8 cellular contexts compared by ENCODE assay signal in the genomic region with DNA sequence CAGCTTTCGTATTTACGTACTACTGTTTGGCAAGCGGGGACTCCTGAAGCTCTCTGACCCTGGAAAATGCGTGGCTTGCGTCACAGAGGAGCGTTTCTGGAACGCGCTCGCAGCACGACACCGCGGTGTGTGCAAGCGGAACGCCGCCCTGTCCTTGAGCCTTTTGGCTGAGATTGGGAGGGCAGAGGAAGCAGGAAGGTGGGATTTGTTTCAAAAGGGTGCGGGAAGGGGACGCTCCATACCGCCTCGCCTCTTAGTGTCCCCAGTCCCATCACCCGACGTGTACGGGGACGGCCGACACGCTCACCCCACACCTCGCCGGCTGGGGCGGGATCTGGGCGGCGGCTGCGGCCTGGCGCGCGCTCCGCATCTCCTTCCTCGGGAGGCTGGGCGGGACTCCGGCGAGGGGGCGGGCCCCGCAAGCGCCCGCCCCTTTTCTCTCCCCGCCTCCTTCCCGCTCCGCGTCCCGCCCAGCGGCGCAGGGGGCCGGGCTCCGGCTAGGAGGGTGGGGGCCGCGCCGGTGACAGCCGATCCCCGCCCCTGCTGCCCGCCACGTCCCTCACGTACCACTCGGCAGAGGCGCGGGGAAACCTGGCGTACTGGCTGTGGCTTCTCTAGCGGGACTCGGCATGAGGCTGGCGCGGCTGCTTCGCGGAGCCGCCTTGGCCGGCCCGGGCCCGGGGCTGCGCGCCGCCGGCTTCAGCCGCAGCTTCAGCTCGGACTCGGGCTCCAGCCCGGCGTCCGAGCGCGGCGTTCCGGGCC. TPM values are rescaled to one million over a fixed set of nuclear protein-coding genes. Genes with fewer than 3 reads are reported as not detected.
A peak's percentile ranks its signal among the peaks of the same experiment; 100 is the strongest.
DNase-seq lines count a peak whose midpoint lies in the region; ATAC-seq and TF ChIP-seq lines count a peak whose summit lies in the region.

A gene (plus strand): TSS at position 569 of the 762 bp plus-strand sequence. CDS start 61 bp downstream, at position 630.

- H3K4me3 ChIP-seq in BLaER1 (peak within 1 kb of the TSS; percentile 98), left lung (peak within 1 kb of the TSS; percentile 98)

- peaks cover 39% of the 10 kb centered on the region for H3K36me3 ChIP-seq in BLaER1
- peaks cover 0 to 15% of the 10 kb centered on the region in 2 donors for H3K36me3 ChIP-seq in left lung

- no peak for TF ChIP-seq CTCF in left lung (IDR thresholded peaks at IDR 0.05)

- H4K20me1 ChIP-seq in BLaER1, result peaks cover 10% of the 10 kb centered on the region; the same call in 1 of the 2 replicates

- peaks cover 51% of the 10 kb centered on the region for H3K4me1 Mint-ChIP-seq in activated CD4-positive, alpha-beta T cell treated with anti-CD3 and anti-CD28 coated beads, Interleukin-2, amount 10 ng/mL, durations not matched to agents 7 days and 5 days

- POLR2A ChIA-PET in activated CD4-positive, alpha-beta T cell treated with anti-CD3 and anti-CD28 coated beads, Interleukin-2, amount 10 ng/mL, durations not matched to agents 7 days and 5 days (lab: Charles Lee), result interaction anchor here (0.5 kb wide), 1 partner anchor 15 kb away, joined by 8 read pairs; no protein-coding TSS in a partner anchor

- H3K27ac Mint-ChIP-seq in activated CD4-positive, alpha-beta T cell treated with anti-CD3 and anti-CD28 coated beads, Interleukin-2, amount 10 ng/mL, durations not matched to agents 7 days and 5 days, result peak within 1 kb of the TSS; percentile 93

- H3K4me1 ChIP-seq in BLaER1 (peaks cover 52% of the 10 kb centered on the region), left lung (peaks cover 0 to 24% of the 10 kb centered on the region in 2 donors)

- H3K4me2 ChIP-seq in BLaER1, result peak within 1 kb of the TSS; percentile 86

- peaks cover 37% of the 10 kb centered on the region for H3K36me3 Mint-ChIP-seq in activated CD4-positive, alpha-beta T cell treated with anti-CD3 and anti-CD28 coated beads, Interleukin-2, amount 10 ng/mL, durations not matched to agents 7 days and 5 days (ENCODE audit: low read depth)

- DNase-seq in NCI-H526 treated with DMSO at 0.1 percent for 48 hours (lab: John Stamatoyannopoulos, UW) (peak; percentile 84), cortex of kidney (lab: John Stamatoyannopoulos, UW) (peak; percentile 90), left lung (peak; percentile 93 to 99)
- peak; percentile 91 for DNase-seq in activated CD4-positive, alpha-beta T cell treated with anti-CD3 and anti-CD28 coated beads, Interleukin-2, amount 10 ng/mL, durations not matched to agents 7 days and 5 days
- DNase-seq in stimulated activated CD4-positive, alpha-beta T cell treated with anti-CD3 and anti-CD28 coated beads, Interleukin-2, amount 100 ng/mL, for 48 hours, result peak; percentile 86 to 89

- H3K27ac ChIP-seq in BLaER1, result peak within 1 kb of the TSS; percentile 89
- peak within 1 kb of the TSS; percentile 91 to 94 for H3K27ac ChIP-seq in left lung

- intact Hi-C loops in left lung (cut with DNase I), result no loop called here

- peak within 1 kb of the TSS; percentile 87 for H3K4me3 Mint-ChIP-seq in activated CD4-positive, alpha-beta T cell treated with anti-CD3 and anti-CD28 coated beads, Interleukin-2, amount 10 ng/mL, durations not matched to agents 7 days and 5 days

- H3K9me3 ChIP-seq in BLaER1 (no peaks in the 10 kb centered on the region), left lung (no peaks in the 10 kb centered on the region)

- H3K27me3 Mint-ChIP-seq in activated CD4-positive, alpha-beta T cell treated with anti-CD3 and anti-CD28 coated beads, Interleukin-2, amount 10 ng/mL, durations not matched to agents 7 days and 5 days, result peaks cover 25% of the 10 kb centered on the region

- CTCF ChIA-PET in activated CD4-positive, alpha-beta T cell treated with anti-CD3 and anti-CD28 coated beads, Interleukin-2, amount 10 ng/mL, durations not matched to agents 7 days and 5 days (lab: Charles Lee), result no interaction called here

- peak; percentile 95 for ATAC-seq in GM19324 (IDR thresholded peaks at IDR 0.05; ENCODE audit: low FRiP score, unreplicated experiment)
- peak; percentile 78 for ATAC-seq in HG03460 (IDR thresholded peaks at IDR 0.05; ENCODE audit: unreplicated experiment)
- peak; percentile 98 for ATAC-seq in left lung

- peak within 1 kb of the TSS; percentile 90 for H3K9ac ChIP-seq in BLaER1

- no peaks in the 10 kb centered on the region for H3K9me3 Mint-ChIP-seq in activated CD4-positive, alpha-beta T cell treated with anti-CD3 and anti-CD28 coated beads, Interleukin-2, amount 10 ng/mL, durations not matched to agents 7 days and 5 days

- H3K27me3 ChIP-seq in BLaER1 (no peaks in the 10 kb centered on the region), left lung (no peaks in the 10 kb centered on the region)

RNA-seq across cellular contexts. Expression of the gene that starts here (rescaled TPM):
- 10 to 100 TPM; 36.1 to 49.1 TPM for total RNA-seq in activated CD4-positive, alpha-beta T cell treated with anti-CD3 and anti-CD28 coated beads, Interleukin-2, amount 10 ng/mL, durations not matched to agents 7 days and 5 days
- 10 to 100 TPM in 1 of 2 donors, 1 to 10 TPM in 1; 5.4 to 13.5 TPM for total RNA-seq in left lung

Comparison
In these comparisons a context has a peak if more than half of its experiments do, and no peak if none do; other contexts are left out.
1. Peak in every context shown above with its lines: DNase-seq, ATAC-seq, H3K4me3 ChIP-seq and H3K27ac ChIP-seq.